ENCODE assay signal across 29 cellular contexts in genomic region chr4:110152386-110152785, GRCh38.
"Had no signal": no experiment of that assay in that cellular context is flagged by ENCODE, and none has a peak within 500 bp of the region (broad histone marks: within the 10 kb centered on the region; RNA-seq: fewer than 3 reads in every experiment).

No MANE protein-coding gene starts in this region.

- H3K9me3 Mint-ChIP-seq: dendritic cell treated with granulocyte-macrophage colony-stimulating factor and Interleukin-4, amounts not matched to agents 40 ng/mL and 50 ng/mL, for 4 days; endodermal cell; mesothelial cell of epicardium; naive B cell; stimulated activated naive CD8-positive, alpha-beta T cell treated with anti-CD3 and anti-CD28 coated beads, Interleukin-15, amount 100 ng/mL, for 72 hours had no signal

- H3K36me3 Mint-ChIP-seq: naive B cell had no signal

- H3K4me3 Mint-ChIP-seq: dendritic cell treated with granulocyte-macrophage colony-stimulating factor and Interleukin-4, amounts not matched to agents 40 ng/mL and 50 ng/mL, for 4 days; endodermal cell; mesothelial cell of epicardium; naive B cell; neural crest cell; stimulated activated naive CD8-positive, alpha-beta T cell treated with anti-CD3 and anti-CD28 coated beads, Interleukin-15, amount 100 ng/mL, for 72 hours had no signal

- H3K4me1 Mint-ChIP-seq: endodermal cell; naive B cell; stimulated activated naive CD8-positive, alpha-beta T cell treated with anti-CD3 and anti-CD28 coated beads, Interleukin-15, amount 100 ng/mL, for 72 hours had no signal

- H3K4me3 ChIP-seq: colonic mucosa, esophagus muscularis mucosa, gastroesophageal sphincter, heart right ventricle, left lung, mucosa of descending colon, ovary, right atrium auricular region, smooth muscle cell, suprapubic skin, transverse colon, vagina had no signal

- H3K27me3 Mint-ChIP-seq: dendritic cell treated with granulocyte-macrophage colony-stimulating factor and Interleukin-4, amounts not matched to agents 40 ng/mL and 50 ng/mL, for 4 days; naive B cell; stimulated activated naive CD8-positive, alpha-beta T cell treated with anti-CD3 and anti-CD28 coated beads, Interleukin-15, amount 100 ng/mL, for 72 hours had no signal

- H3K27ac ChIP-seq: colonic mucosa, esophagus muscularis mucosa, foreskin keratinocyte, gastroesophageal sphincter, heart right ventricle, left lung, ovary, right atrium auricular region, suprapubic skin, transverse colon, vagina had no signal

- H3K27ac Mint-ChIP-seq: dendritic cell treated with granulocyte-macrophage colony-stimulating factor and Interleukin-4, amounts not matched to agents 40 ng/mL and 50 ng/mL, for 4 days; endodermal cell; mesothelial cell of epicardium; naive B cell; stimulated activated naive CD8-positive, alpha-beta T cell treated with anti-CD3 and anti-CD28 coated beads, Interleukin-15, amount 100 ng/mL, for 72 hours had no signal

- H3K9me3 ChIP-seq: colonic mucosa, esophagus muscularis mucosa, gastroesophageal sphincter, heart right ventricle, left lung, mucosa of descending colon, ovary, right atrium auricular region, suprapubic skin, transverse colon, vagina had no signal

- H3K4me1 ChIP-seq: colonic mucosa, esophagus muscularis mucosa, gastroesophageal sphincter, heart right ventricle, left lung, right atrium auricular region, suprapubic skin, transverse colon, vagina had no signal

- DNase-seq: colonic mucosa; effector CD8-positive, alpha-beta T cell; endodermal cell; foreskin keratinocyte; heart right ventricle; hippocampal formation; left cardiac atrium; left lung; mesenchymal stem cell; mucosa of descending colon; naive B cell; ovary; stimulated activated CD4-positive, alpha-beta T cell treated with anti-CD3 and anti-CD28 coated beads, Interleukin-12 subunit alpha, Interleukin-12 subunit beta, amount 100 ng/mL, for 4 hours; stimulated activated CD4-positive, alpha-beta T cell treated with anti-CD3 and anti-CD28 coated beads, Interleukin-1b, Interleukin-23, amount 100 ng/mL, for 48 hours; stimulated activated CD4-positive, alpha-beta T cell treated with anti-CD3 and anti-CD28 coated beads, Interleukin-4, amount 100 ng/mL, for 1 hour; stimulated activated CD8-positive, alpha-beta memory T cell treated with anti-CD3 and anti-CD28 coated beads, Interleukin-4, amount 100 ng/mL, for 48 hours; stimulated activated naive CD4-positive, alpha-beta T cell; stimulated activated naive CD8-positive, alpha-beta T cell treated with anti-CD3 and anti-CD28 coated beads, Interleukin-15, amount 100 ng/mL, for 72 hours; transverse colon had no signal

- H3K4me2 ChIP-seq: smooth muscle cell had no signal

- H3K27me3 ChIP-seq: colonic mucosa, esophagus muscularis mucosa, foreskin keratinocyte, gastroesophageal sphincter, heart right ventricle, left lung, ovary, right atrium auricular region, suprapubic skin, transverse colon, vagina had no signal

- H3K36me3 ChIP-seq: colonic mucosa, esophagus muscularis mucosa, gastroesophageal sphincter, heart right ventricle, left lung, ovary, right atrium auricular region, suprapubic skin, transverse colon, vagina had no signal

- ATAC-seq: foreskin keratinocyte; gastroesophageal sphincter; heart right ventricle; left cardiac atrium; left lung; mucosa of descending colon; sciatic nerve; stimulated activated naive CD8-positive, alpha-beta T cell treated with anti-CD3 and anti-CD28 coated beads, Interleukin-15, amount 100 ng/mL, for 72 hours had no signal
